ENCODE assay signal across 8 cellular contexts in the genomic region with DNA sequence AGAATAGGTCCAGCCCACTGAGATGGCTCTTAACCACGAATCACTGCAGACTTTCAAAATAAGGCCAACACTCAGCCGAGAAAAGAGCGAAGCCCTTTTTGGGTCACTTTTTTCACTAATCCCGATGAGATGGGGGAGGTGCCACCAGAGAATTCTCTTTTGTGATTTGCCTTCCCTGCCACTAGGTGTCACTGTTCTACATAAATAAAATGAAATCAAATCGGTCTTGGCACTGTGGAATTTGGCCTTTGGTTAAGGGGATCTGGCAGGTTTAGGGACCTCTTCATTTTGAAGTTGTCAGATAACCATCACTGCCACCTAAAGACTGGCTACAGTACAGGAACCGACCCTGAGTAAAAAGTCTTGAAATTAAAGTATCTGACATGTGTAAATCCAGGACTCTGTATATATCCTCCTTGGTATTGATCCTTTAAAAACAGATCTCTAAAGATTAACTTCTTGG.
DNase-seq lines count a peak whose midpoint lies in the region; ATAC-seq and TF ChIP-seq lines count a peak whose summit lies in the region.

No MANE protein-coding gene starts in this region.

- intact Hi-C loops in upper lobe of right lung (cut with DNase I) = no loop called here

- H3K27me3 Mint-ChIP-seq in T-helper 2 cell treated with Interferon-gamma antibody and Interleukin-4, amounts not matched to agents 5 μg/mL and 100 μg/mL, for 36 hours (ENCODE audit: low read depth) = no peaks in the 10 kb centered on the region
- peaks cover 1% of the 10 kb centered on the region for H3K27me3 Mint-ChIP-seq in memory B cell

- peaks cover 6% of the 10 kb centered on the region for H3K4me1 Mint-ChIP-seq in T-helper 2 cell treated with Interferon-gamma antibody and Interleukin-4, amounts not matched to agents 5 μg/mL and 100 μg/mL, for 36 hours (ENCODE audit: low read depth)
- peaks cover 2% of the 10 kb centered on the region for H3K4me1 Mint-ChIP-seq in memory B cell

- peak; percentile 65 for TF ChIP-seq CTCF in AG09319 (IDR thresholded peaks at IDR 0.05; ENCODE audit: low read depth, low read length)
- TF ChIP-seq CTCF in GM13976 (IDR thresholded peaks at IDR 0.05; ENCODE audit: borderline replicate concordance, control extremely low read depth, extremely low read depth, insufficient read depth, missing control alignments) = peak; percentile 68
- peak; percentile 74 for TF ChIP-seq CTCF in upper lobe of right lung (IDR thresholded peaks at IDR 0.05)

- ATAC-seq in memory B cell (ENCODE audit: low read depth) (no peak), upper lobe of right lung (peak; percentile 71), GM21381 (IDR thresholded peaks at IDR 0.05; ENCODE audit: unreplicated experiment) (no peak)

- no peaks in the 10 kb centered on the region for H3K4me1 ChIP-seq in upper lobe of right lung

- in situ Hi-C loops in GM13976 (cut with MboI; ENCODE audit: low sequenced_read_pairs, unreplicated experiment) = loop anchor here (25.0 kb wide), 2 partner anchors 1274 to 1624 kb away; no protein-coding TSS in a partner anchor

- H3K27ac Mint-ChIP-seq in T-helper 2 cell treated with Interferon-gamma antibody and Interleukin-4, amounts not matched to agents 5 μg/mL and 100 μg/mL, for 36 hours = no peak overlapping the region
- no peak overlapping the region for H3K27ac Mint-ChIP-seq in memory B cell

- no peak overlapping the region for H3K27ac ChIP-seq in upper lobe of right lung

- H3K9me3 ChIP-seq in upper lobe of right lung = no peaks in the 10 kb centered on the region

- DNase-seq in AG09319 (ENCODE audit: extremely low read depth, low read depth) (peak; percentile 5), GM13976 (ENCODE audit: low spot score) (peak; percentile 22), NCI-H2029 (lab: John Stamatoyannopoulos, UW) (peak; percentile 64), memory B cell (ENCODE audit: low spot score in 2 of 2) (peak; percentile 15 to 28), upper lobe of right lung (no peak)
- DNase-seq in T-helper 2 cell treated with Interferon-gamma antibody and Interleukin-4, amounts not matched to agents 5 μg/mL and 100 μg/mL, for 36 hours (ENCODE audit: low spot score) = peak; percentile 12
- peak; percentile 8 for DNase-seq in effector CD4-positive, alpha-beta T cell

- no peak overlapping the region for H3K4me3 ChIP-seq in upper lobe of right lung

- no peaks in the 10 kb centered on the region for H3K36me3 ChIP-seq in upper lobe of right lung

- H3K27me3 ChIP-seq in upper lobe of right lung = no peaks in the 10 kb centered on the region

- no peak overlapping the region for H3K4me3 Mint-ChIP-seq in T-helper 2 cell treated with Interferon-gamma antibody and Interleukin-4, amounts not matched to agents 5 μg/mL and 100 μg/mL, for 36 hours
- H3K4me3 Mint-ChIP-seq in memory B cell = no peak overlapping the region

- H3K36me3 Mint-ChIP-seq in T-helper 2 cell treated with Interferon-gamma antibody and Interleukin-4, amounts not matched to agents 5 μg/mL and 100 μg/mL, for 36 hours (ENCODE audit: low read depth) = no peaks in the 10 kb centered on the region
- H3K36me3 Mint-ChIP-seq in memory B cell = no peaks in the 10 kb centered on the region

- H3K9me3 Mint-ChIP-seq in T-helper 2 cell treated with Interferon-gamma antibody and Interleukin-4, amounts not matched to agents 5 μg/mL and 100 μg/mL, for 36 hours = no peaks in the 10 kb centered on the region
- no peaks in the 10 kb centered on the region for H3K9me3 Mint-ChIP-seq in memory B cell
